ENCODE assay signal across 10 cellular contexts in genomic region chr5:150022681-150023080, GRCh38. TPM values are rescaled to one million over a fixed set of nuclear protein-coding genes. Genes with fewer than 3 reads are reported as not detected.
DNase-seq lines count a peak whose midpoint lies in the region; ATAC-seq, FAIRE-seq and TF ChIP-seq lines count a peak whose summit lies in the region.
"Had no signal": no experiment of that assay in that cellular context is flagged by ENCODE, and none has a peak within 500 bp of the region (broad histone marks: within the 10 kb centered on the region; RNA-seq: fewer than 3 reads in every experiment).

No MANE protein-coding gene starts in this region.

- ATAC-seq in A549 (no peak), IMR-90 (ENCODE audit: low read depth) (no peak), GM18909 (IDR thresholded peaks at IDR 0.05; ENCODE audit: poor library complexity, unreplicated experiment) (no peak)

- H3K9me3 Mint-ChIP-seq in endothelial cell (ENCODE audit: unreplicated experiment) = no peaks in the 10 kb centered on the region
- no peaks in the 10 kb centered on the region for H3K9me3 Mint-ChIP-seq in nephron
- H3K9me3 Mint-ChIP-seq: activated naive CD8-positive, alpha-beta T cell treated with anti-CD3 and anti-CD28 coated beads for 36 hours had no signal

- no peak overlapping the region for H4K91ac ChIP-seq in IMR-90 (ENCODE audit: insufficient read depth, low read depth, low read length)

- no peak overlapping the region for H2AK9ac ChIP-seq in IMR-90 (replicated peaks; ENCODE audit: low read depth, low read length, poor library complexity)

- peak overlapping the region; percentile 27; the same call in 1 of the 3 replicates for H3K4me2 ChIP-seq in A549
- peak overlapping the region; percentile 47; the same call in 1 of the 2 replicates for H3K4me2 ChIP-seq in IMR-90 (ENCODE audit: low read depth, low read length)

- 82% methylated on average over 2 of the region's 2 CpGs for WGBS in A549 (ENCODE audit: missing lambda C conversion rate)
- WGBS in IMR-90 (ENCODE audit: extremely low coverage in 2 of 2, insufficient read length in 1 of 2), 2 experiments = no CpG with 5 or more reads among the region's 2 CpGs

- peaks cover 19% of the 10 kb centered on the region for H3K4me1 ChIP-seq in A549
- H3K4me1 ChIP-seq in IMR-90 (ENCODE audit: control insufficient read depth, insufficient read depth, low read length) = peaks cover 12% of the 10 kb centered on the region

- CTCF ChIA-PET in A549 (lab: Yijun Ruan, JAX) = interaction anchor here (0.6 to 2.2 kb wide), 3 partner anchors 29 to 196 kb away, joined by 3 to 7 read pairs (median 3); no protein-coding TSS in a partner anchor
- CTCF ChIA-PET in IMR-90 (lab: Yijun Ruan, JAX) = interaction anchor here (1.7 kb wide), 1 partner anchor 18 kb away, joined by 3 read pairs; no protein-coding TSS in a partner anchor

- H2BK120ac ChIP-seq in IMR-90 (ENCODE audit: low read depth, low read length) = peak overlapping the region; percentile 53; the same call in 1 of the 2 replicates

- H4K5ac ChIP-seq in IMR-90 (ENCODE audit: low read depth, low read length) = no peak overlapping the region

- H3K4me1 Mint-ChIP-seq in endothelial cell (ENCODE audit: unreplicated experiment) = peaks cover 16% of the 10 kb centered on the region
- peaks cover 10% of the 10 kb centered on the region for H3K4me1 Mint-ChIP-seq in nephron

- peak overlapping the region; percentile 75; the same call in 1 of the 2 replicates for H3K23ac ChIP-seq in IMR-90 (ENCODE audit: low read depth, low read length)

- H2BK20ac ChIP-seq in IMR-90 (ENCODE audit: low read depth, low read length) = peak overlapping the region; percentile 47; the same call in 1 of the 2 replicates

- no peak overlapping the region for H3K56ac ChIP-seq in IMR-90 (ENCODE audit: extremely low read depth, insufficient read depth, low read length)

- H3K9me3 ChIP-seq in A549 (no peaks in the 10 kb centered on the region), IMR-90 (ENCODE audit: control insufficient read depth, insufficient read depth, low read length) (no peaks in the 10 kb centered on the region)

- TF ChIP-seq RAD21 in A549 (conservative IDR thresholded peaks at IDR 0.05 in 1 of 2, IDR thresholded peaks at IDR 0.05 in 1 of 2) (no peak), IMR-90 (IDR thresholded peaks at IDR 0.05; ENCODE audit: low read length) (no peak)

- no peaks in the 10 kb centered on the region for H3K27me3 ChIP-seq in IMR-90 (ENCODE audit: control insufficient read depth, insufficient read depth, low read length)

- no peak overlapping the region for H2AFZ ChIP-seq in IMR-90 (replicated peaks; ENCODE audit: low read length, poor library complexity)

- no peaks in the 10 kb centered on the region for H3K27me3 Mint-ChIP-seq in endothelial cell (ENCODE audit: unreplicated experiment)
- H3K27me3 Mint-ChIP-seq in nephron (ENCODE audit: low read depth) = no peaks in the 10 kb centered on the region
- H3K27me3 Mint-ChIP-seq: activated naive CD8-positive, alpha-beta T cell treated with anti-CD3 and anti-CD28 coated beads for 36 hours had no signal

- H3K4me3 Mint-ChIP-seq in endothelial cell (ENCODE audit: unreplicated experiment) (no peak overlapping the region), nephron (no peak overlapping the region)
- H3K4me3 Mint-ChIP-seq: activated naive CD8-positive, alpha-beta T cell treated with anti-CD3 and anti-CD28 coated beads for 36 hours had no signal

- TF ChIP-seq EP300 in A549 (IDR thresholded peaks at IDR 0.05) = no peak

- intact Hi-C loops in IMR-90 (cut with micrococcal nuclease) (no loop called here), posterior cingulate gyrus (cut with DNase I) (no loop called here)

- no peak overlapping the region; the same call in 1 of the 2 replicates for H3K18ac ChIP-seq in IMR-90 (ENCODE audit: low read depth, low read length)

- TF ChIP-seq CTCF in A549 (IDR thresholded peaks at IDR 0.05) = no peak
- no peak for TF ChIP-seq CTCF in IMR-90 (conservative IDR thresholded peaks at IDR 0.05; ENCODE audit: low read depth, low read length)
- no peak for TF ChIP-seq CTCF in endothelial cell (IDR thresholded peaks at IDR 0.05; ENCODE audit: unreplicated experiment)
- no peak for TF ChIP-seq CTCF in nephron (IDR thresholded peaks at IDR 0.05; ENCODE audit: unreplicated experiment in 3 of 3)
- TF ChIP-seq CTCF in GM13977 (IDR thresholded peaks at IDR 0.05; ENCODE audit: extremely low read depth, insufficient read depth, missing control alignments) = no peak

- no peak for DNase-seq in A549 (ENCODE audit: low read depth in 1 of 2, low spot score in 1 of 2)
- no peak for DNase-seq in IMR-90
- no peak for DNase-seq in endothelial cell (ENCODE audit: low spot score)
- no peak for DNase-seq in GM13977 (ENCODE audit: low spot score)
- no peak for DNase-seq in posterior cingulate gyrus
- no peak for DNase-seq in activated CD4-positive, CD25-positive, alpha-beta regulatory T cell treated with anti-CD3 and anti-CD28 coated beads, Interleukin-2, amount 50 U/mL, for 72 hours
- DNase-seq: activated naive CD8-positive, alpha-beta T cell treated with anti-CD3 and anti-CD28 coated beads for 36 hours; T-helper 2 cell had no signal

- no peak overlapping the region for H2BK15ac ChIP-seq in IMR-90 (ENCODE audit: low read depth, low read length)

- TF ChIP-seq POLR2A in A549 (IDR thresholded peaks at IDR 0.05; ENCODE audit: low read length) (no peak), IMR-90 (IDR thresholded peaks at IDR 0.05; ENCODE audit: low read depth, low read length) (no peak)

- H2BK5ac ChIP-seq in IMR-90 (ENCODE audit: low read depth, low read length, poor library complexity, severe bottlenecking) = peak overlapping the region; percentile 17

- no peak for FAIRE-seq in A549 (lab: Jason Lieb, UNC)

- H3K36me3 Mint-ChIP-seq in endothelial cell (ENCODE audit: low read depth, unreplicated experiment) = peaks cover 15% of the 10 kb centered on the region
- peaks cover 75% of the 10 kb centered on the region for H3K36me3 Mint-ChIP-seq in nephron (ENCODE audit: low read depth)

- in situ Hi-C loops in IMR-90 (cut with MboI; ENCODE audit: low sequenced_read_pairs) (no loop called here), GM13977 (cut with MboI; ENCODE audit: low pct_unique_long_range_greater_than_20kb, low sequenced_read_pairs, unreplicated experiment) (no loop called here)

- H3K27ac ChIP-seq in A549 (no peak overlapping the region), IMR-90 (ENCODE audit: insufficient read depth, low read length) (no peak overlapping the region)

- peak overlapping the region; percentile 65; the same call in 1 of the 2 replicates for H3K4ac ChIP-seq in IMR-90 (ENCODE audit: low read depth, low read length)

- H3K4me3 ChIP-seq in A549 = no peak overlapping the region
- no peak overlapping the region for H3K4me3 ChIP-seq in IMR-90 (ENCODE audit: insufficient read depth, low read depth, low read length)

- BruUV-seq in IMR-90 (replicated peaks; lab: Mats Ljungman, UMichigan) = no TSS peak

- H3K9me1 ChIP-seq in IMR-90 (ENCODE audit: insufficient read depth, low read length) = peaks cover 7% of the 10 kb centered on the region

- H3K27ac Mint-ChIP-seq in endothelial cell (ENCODE audit: unreplicated experiment) (peak overlapping the region; percentile 36), nephron (peak overlapping the region in 2 of 3 experiments; percentile 77 to 92)
- H3K27ac Mint-ChIP-seq: activated naive CD8-positive, alpha-beta T cell treated with anti-CD3 and anti-CD28 coated beads for 36 hours had no signal

- H3K9ac ChIP-seq in IMR-90 (ENCODE audit: low read depth, low read length) = no peak overlapping the region

- H3K79me1 ChIP-seq in IMR-90 (ENCODE audit: low read depth in 1 of 2, low read length in 2 of 2) = peaks cover 31 to 54% of the 10 kb centered on the region in 2 experiments

- peaks cover 31% of the 10 kb centered on the region for H3K36me3 ChIP-seq in IMR-90 (ENCODE audit: control insufficient read depth, insufficient read depth, low read length)

- peak overlapping the region; percentile 66; the same call in 1 of the 2 replicates for H2AK5ac ChIP-seq in IMR-90 (ENCODE audit: low read depth, low read length)

- peak overlapping the region in 1 of 2 experiments; percentile 50; a peak in 1 of 4 replicates for H4K8ac ChIP-seq in IMR-90 (ENCODE audit: low read depth in 2 of 2, low read length in 2 of 2)

- H4K20me1 ChIP-seq in IMR-90 (ENCODE audit: insufficient read depth, low read length) = no peaks in the 10 kb centered on the region

- H3K14ac ChIP-seq in IMR-90 (replicated peaks; ENCODE audit: low read depth, low read length) = peak overlapping the region; percentile 64; the same call in 1 of the 2 replicates

- POLR2A ChIA-PET in A549 (lab: Yijun Ruan, JAX) (no interaction called here), IMR-90 (lab: Charles Lee; ENCODE audit: unreplicated experiment) (no interaction called here)

- dilution Hi-C loops in IMR-90 (cut with HindIII; ENCODE audit: low sequenced_read_pairs, unreplicated experiment) = no loop called here

TF ChIP-seq in A549, 52 proteins besides CTCF, POLR2A, EP300 and RAD21 (continues in another document):
- no peak for TF ChIP-seq CHD2 (IDR thresholded peaks at IDR 0.05; ENCODE audit: low read length, partially characterized antibody)

TF ChIP-seq in IMR-90, 13 proteins besides CTCF, POLR2A, EP300 and RAD21 (continues in another document):
- TF ChIP-seq RFX5 (IDR thresholded peaks at IDR 0.05; ENCODE audit: low read depth, low read length) = no peak
- TF ChIP-seq RCOR1 (IDR thresholded peaks at IDR 0.05; ENCODE audit: insufficient replicate concordance, low read length) = no peak

RNA-seq across cellular contexts. Expression of gene HMGXB3, which starts 22.1 kb away (rescaled TPM):
- 34.1 and 37.2 TPM in 2 replicates for polyA plus RNA-seq in A549 (2011; rRNA removed)
- 21.0 and 25.8 TPM in 2 replicates for polyA plus RNA-seq in A549 (2012; cell fraction: cytosol; rRNA removed)
- polyA plus RNA-seq in A549 (2012; cell fraction: nucleus; rRNA removed) = 58.1 and 65.6 TPM in 2 replicates
- polyA plus RNA-seq in A549 (2017; fragmentation: RNase III; extraction: RNeasy Plus Mini Kit Qiagen cat#74134 plus additional on column Dnase treatment) = 19.6 to 20.5 TPM (median 19.9 TPM) in 3 replicates
- polyA minus RNA-seq in A549 (2011; rRNA and poly(A)+ RNA removed) = 54.1 and 55.3 TPM in 2 replicates
- total RNA-seq in IMR-90 (2012; rRNA removed) = 27.6 and 29.2 TPM in 2 replicates
- 27.6 and 30.6 TPM in 2 replicates for polyA plus RNA-seq in IMR-90 (2012; rRNA removed)
- 15.9 and 22.3 TPM in 2 replicates for polyA plus RNA-seq in IMR-90 (2012; cell fraction: cytosol; rRNA removed)
- polyA plus RNA-seq in IMR-90 (2012; cell fraction: nucleus; rRNA removed; ENCODE audit: low replicate concordance) = 89.7 and 113 TPM in 2 replicates
- 55.7 TPM for total RNA-seq in endothelial cell (ENCODE audit: unreplicated experiment)

RNA-seq across cellular contexts. Expression of gene TIGD6, which starts 22.2 kb away (rescaled TPM):
- polyA plus RNA-seq in A549 (2011; rRNA removed) (7.3 and 8.4 TPM in 2 replicates), A549 (2017; fragmentation: RNase III; extraction: RNeasy Plus Mini Kit Qiagen cat#74134 plus additional on column Dnase treatment) (4.2 to 4.4 TPM (median 4.3 TPM) in 3 replicates), IMR-90 (2012; rRNA removed) (4.4 and 5.8 TPM in 2 replicates)
- 3.7 and 4.2 TPM in 2 replicates for polyA plus RNA-seq in A549 (2012; cell fraction: cytosol; rRNA removed)
- 2.9 and 4.2 TPM in 2 replicates for polyA plus RNA-seq in A549 (2012; cell fraction: nucleus; rRNA removed)
- 12.1 and 17.4 TPM in 2 replicates for polyA minus RNA-seq in A549 (2011; rRNA and poly(A)+ RNA removed)
- total RNA-seq in IMR-90 (2012; rRNA removed) (6.1 and 6.6 TPM in 2 replicates), endothelial cell (ENCODE audit: unreplicated experiment) (3.5 TPM)
- polyA plus RNA-seq in IMR-90 (2012; cell fraction: cytosol; rRNA removed) = 3.8 and 4.4 TPM in 2 replicates
- polyA plus RNA-seq in IMR-90 (2012; cell fraction: nucleus; rRNA removed; ENCODE audit: low replicate concordance) = 1.9 and 4.0 TPM in 2 replicates
